ENCODE assay signal across 2 cellular contexts in genomic region chr1:109705411-109705810, GRCh38.
TF ChIP-seq lines count a peak whose summit lies in the region.

No MANE protein-coding gene starts in this region.

TF ChIP-seq in liver, 16 proteins besides CTCF, POLR2A, EP300 and RAD21:
- TF ChIP-seq NR2F2 (IDR thresholded peaks at IDR 0.05) (no peak), HNF4A (conservative IDR thresholded peaks at IDR 0.05) (no peak), FOXA2 (IDR thresholded peaks at IDR 0.05) (peak; percentile 43), RXRA (IDR thresholded peaks at IDR 0.05) (peak in 1 of 2 donors; percentile 20), FOXA1 (IDR thresholded peaks at IDR 0.05) (no peak), YY1 (IDR thresholded peaks at IDR 0.05) (peak; percentile 46), HNF4G (IDR thresholded peaks at IDR 0.05) (no peak)
- TF ChIP-seq, protein P1, sequence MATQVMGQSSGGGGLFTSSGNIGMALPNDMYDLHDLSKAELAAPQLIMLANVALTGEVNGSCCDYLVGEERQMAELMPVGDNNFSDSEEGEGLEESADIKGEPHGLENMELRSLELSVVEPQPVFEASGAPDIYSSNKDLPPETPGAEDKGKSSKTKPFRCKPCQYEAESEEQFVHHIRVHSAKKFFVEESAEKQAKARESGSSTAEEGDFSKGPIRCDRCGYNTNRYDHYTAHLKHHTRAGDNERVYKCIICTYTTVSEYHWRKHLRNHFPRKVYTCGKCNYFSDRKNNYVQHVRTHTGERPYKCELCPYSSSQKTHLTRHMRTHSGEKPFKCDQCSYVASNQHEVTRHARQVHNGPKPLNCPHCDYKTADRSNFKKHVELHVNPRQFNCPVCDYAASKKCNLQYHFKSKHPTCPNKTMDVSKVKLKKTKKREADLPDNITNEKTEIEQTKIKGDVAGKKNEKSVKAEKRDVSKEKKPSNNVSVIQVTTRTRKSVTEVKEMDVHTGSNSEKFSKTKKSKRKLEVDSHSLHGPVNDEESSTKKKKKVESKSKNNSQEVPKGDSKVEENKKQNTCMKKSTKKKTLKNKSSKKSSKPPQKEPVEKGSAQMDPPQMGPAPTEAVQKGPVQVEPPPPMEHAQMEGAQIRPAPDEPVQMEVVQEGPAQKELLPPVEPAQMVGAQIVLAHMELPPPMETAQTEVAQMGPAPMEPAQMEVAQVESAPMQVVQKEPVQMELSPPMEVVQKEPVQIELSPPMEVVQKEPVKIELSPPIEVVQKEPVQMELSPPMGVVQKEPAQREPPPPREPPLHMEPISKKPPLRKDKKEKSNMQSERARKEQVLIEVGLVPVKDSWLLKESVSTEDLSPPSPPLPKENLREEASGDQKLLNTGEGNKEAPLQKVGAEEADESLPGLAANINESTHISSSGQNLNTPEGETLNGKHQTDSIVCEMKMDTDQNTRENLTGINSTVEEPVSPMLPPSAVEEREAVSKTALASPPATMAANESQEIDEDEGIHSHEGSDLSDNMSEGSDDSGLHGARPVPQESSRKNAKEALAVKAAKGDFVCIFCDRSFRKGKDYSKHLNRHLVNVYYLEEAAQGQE (IDR thresholded peaks at IDR 0.05) = no peak
- TF ChIP-seq, protein P2, sequence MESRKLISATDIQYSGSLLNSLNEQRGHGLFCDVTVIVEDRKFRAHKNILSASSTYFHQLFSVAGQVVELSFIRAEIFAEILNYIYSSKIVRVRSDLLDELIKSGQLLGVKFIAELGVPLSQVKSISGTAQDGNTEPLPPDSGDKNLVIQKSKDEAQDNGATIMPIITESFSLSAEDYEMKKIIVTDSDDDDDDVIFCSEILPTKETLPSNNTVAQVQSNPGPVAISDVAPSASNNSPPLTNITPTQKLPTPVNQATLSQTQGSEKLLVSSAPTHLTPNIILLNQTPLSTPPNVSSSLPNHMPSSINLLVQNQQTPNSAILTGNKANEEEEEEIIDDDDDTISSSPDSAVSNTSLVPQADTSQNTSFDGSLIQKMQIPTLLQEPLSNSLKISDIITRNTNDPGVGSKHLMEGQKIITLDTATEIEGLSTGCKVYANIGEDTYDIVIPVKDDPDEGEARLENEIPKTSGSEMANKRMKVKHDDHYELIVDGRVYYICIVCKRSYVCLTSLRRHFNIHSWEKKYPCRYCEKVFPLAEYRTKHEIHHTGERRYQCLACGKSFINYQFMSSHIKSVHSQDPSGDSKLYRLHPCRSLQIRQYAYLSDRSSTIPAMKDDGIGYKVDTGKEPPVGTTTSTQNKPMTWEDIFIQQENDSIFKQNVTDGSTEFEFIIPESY (IDR thresholded peaks at IDR 0.05) = no peak
TF ChIP-seq in liver: peak in this region for 3.

TF ChIP-seq in HepG2, 621 proteins besides CTCF, POLR2A, EP300 and RAD21:
- no peak for TF ChIP-seq GLMP (CRISPR knock-in tag; IDR thresholded peaks at IDR 0.05; ENCODE audit: borderline replicate concordance)
- TF ChIP-seq ZNF580 (CRISPR knock-in tag; IDR thresholded peaks at IDR 0.05; ENCODE audit: borderline replicate concordance, low read depth) = no peak
- TF ChIP-seq FOXO4 (CRISPR knock-in tag; conservative IDR thresholded peaks at IDR 0.05) = no peak
- TF ChIP-seq, protein P3, sequence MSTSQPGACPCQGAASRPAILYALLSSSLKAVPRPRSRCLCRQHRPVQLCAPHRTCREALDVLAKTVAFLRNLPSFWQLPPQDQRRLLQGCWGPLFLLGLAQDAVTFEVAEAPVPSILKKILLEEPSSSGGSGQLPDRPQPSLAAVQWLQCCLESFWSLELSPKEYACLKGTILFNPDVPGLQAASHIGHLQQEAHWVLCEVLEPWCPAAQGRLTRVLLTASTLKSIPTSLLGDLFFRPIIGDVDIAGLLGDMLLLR (CRISPR knock-in tag; IDR thresholded peaks at IDR 0.05) = no peak
- no peak for TF ChIP-seq SP5 (CRISPR knock-in tag; IDR thresholded peaks at IDR 0.05; ENCODE audit: borderline replicate concordance, low read depth)
- TF ChIP-seq ZNF607 (CRISPR knock-in tag; IDR thresholded peaks at IDR 0.05; ENCODE audit: borderline replicate concordance) = no peak
- no peak for TF ChIP-seq ZC3H13 (CRISPR knock-in tag; IDR thresholded peaks at IDR 0.05)
- TF ChIP-seq ZNF616 (CRISPR knock-in tag; IDR thresholded peaks at IDR 0.05; ENCODE audit: low read depth) = no peak
- TF ChIP-seq ZNF672 (CRISPR knock-in tag; IDR thresholded peaks at IDR 0.05) = no peak
- TF ChIP-seq, protein P4, sequence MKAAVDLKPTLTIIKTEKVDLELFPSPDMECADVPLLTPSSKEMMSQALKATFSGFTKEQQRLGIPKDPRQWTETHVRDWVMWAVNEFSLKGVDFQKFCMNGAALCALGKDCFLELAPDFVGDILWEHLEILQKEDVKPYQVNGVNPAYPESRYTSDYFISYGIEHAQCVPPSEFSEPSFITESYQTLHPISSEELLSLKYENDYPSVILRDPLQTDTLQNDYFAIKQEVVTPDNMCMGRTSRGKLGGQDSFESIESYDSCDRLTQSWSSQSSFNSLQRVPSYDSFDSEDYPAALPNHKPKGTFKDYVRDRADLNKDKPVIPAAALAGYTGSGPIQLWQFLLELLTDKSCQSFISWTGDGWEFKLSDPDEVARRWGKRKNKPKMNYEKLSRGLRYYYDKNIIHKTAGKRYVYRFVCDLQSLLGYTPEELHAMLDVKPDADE (CRISPR knock-in tag; IDR thresholded peaks at IDR 0.05) = no peak
- TF ChIP-seq SPEN (CRISPR knock-in tag; IDR thresholded peaks at IDR 0.05; ENCODE audit: low read depth) = no peak
- no peak for TF ChIP-seq NFATC3 (CRISPR knock-in tag; IDR thresholded peaks at IDR 0.05)
- no peak for TF ChIP-seq E2F2 (CRISPR knock-in tag; IDR thresholded peaks at IDR 0.05; ENCODE audit: borderline replicate concordance)
- TF ChIP-seq ZBTB34 (CRISPR knock-in tag; IDR thresholded peaks at IDR 0.05) = no peak
- no peak for TF ChIP-seq KDM5B (CRISPR knock-in tag; IDR thresholded peaks at IDR 0.05; ENCODE audit: borderline replicate concordance)
- no peak for TF ChIP-seq KLF11 (CRISPR knock-in tag; IDR thresholded peaks at IDR 0.05)
